ENCODE assay signal across 1 cellular context in the genomic region with DNA sequence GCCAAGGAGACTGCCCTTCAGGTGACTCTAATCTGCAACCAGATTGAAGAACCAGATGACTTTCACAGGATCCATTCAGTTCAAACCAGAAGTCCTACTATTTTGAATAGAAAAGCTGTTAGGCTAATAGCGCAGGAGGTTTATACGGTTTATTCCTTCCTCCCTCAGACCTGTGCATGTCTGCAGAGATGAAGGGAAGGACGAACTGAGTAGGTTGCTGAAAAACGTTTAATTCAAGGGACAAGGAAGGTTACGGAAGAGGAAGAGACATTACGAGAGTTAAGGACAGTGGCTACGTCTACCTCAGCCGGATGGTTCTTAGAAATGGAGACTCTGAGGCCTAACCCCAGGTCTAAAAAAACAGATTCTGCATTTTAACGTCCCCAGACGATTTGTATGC.
A peak's percentile ranks its signal among the peaks of the same experiment; 100 is the strongest.
TF ChIP-seq lines count a peak whose summit lies in the region.

No MANE protein-coding gene starts in this region.

TF ChIP-seq in K562, 482 proteins besides CTCF, POLR2A, EP300 and RAD21:
- TF ChIP-seq, protein P1, sequence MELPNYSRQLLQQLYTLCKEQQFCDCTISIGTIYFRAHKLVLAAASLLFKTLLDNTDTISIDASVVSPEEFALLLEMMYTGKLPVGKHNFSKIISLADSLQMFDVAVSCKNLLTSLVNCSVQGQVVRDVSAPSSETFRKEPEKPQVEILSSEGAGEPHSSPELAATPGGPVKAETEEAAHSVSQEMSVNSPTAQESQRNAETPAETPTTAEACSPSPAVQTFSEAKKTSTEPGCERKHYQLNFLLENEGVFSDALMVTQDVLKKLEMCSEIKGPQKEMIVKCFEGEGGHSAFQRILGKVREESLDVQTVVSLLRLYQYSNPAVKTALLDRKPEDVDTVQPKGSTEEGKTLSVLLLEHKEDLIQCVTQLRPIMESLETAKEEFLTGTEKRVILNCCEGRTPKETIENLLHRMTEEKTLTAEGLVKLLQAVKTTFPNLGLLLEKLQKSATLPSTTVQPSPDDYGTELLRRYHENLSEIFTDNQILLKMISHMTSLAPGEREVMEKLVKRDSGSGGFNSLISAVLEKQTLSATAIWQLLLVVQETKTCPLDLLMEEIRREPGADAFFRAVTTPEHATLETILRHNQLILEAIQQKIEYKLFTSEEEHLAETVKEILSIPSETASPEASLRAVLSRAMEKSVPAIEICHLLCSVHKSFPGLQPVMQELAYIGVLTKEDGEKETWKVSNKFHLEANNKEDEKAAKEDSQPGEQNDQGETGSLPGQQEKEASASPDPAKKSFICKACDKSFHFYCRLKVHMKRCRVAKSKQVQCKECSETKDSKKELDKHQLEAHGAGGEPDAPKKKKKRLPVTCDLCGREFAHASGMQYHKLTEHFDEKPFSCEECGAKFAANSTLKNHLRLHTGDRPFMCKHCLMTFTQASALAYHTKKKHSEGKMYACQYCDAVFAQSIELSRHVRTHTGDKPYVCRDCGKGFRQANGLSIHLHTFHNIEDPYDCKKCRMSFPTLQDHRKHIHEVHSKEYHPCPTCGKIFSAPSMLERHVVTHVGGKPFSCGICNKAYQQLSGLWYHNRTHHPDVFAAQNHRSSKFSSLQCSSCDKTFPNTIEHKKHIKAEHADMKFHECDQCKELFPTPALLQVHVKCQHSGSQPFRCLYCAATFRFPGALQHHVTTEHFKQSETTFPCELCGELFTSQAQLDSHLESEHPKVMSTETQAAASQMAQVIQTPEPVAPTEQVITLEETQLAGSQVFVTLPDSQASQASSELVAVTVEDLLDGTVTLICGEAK (IDR thresholded peaks at IDR 0.05) = 0 out of 2 replicates have a peak, but pooled peaks have one; percentile 35
- TF ChIP-seq, protein P1 (CRISPR knock-in tag; IDR thresholded peaks at IDR 0.05) = no peak
- TF ChIP-seq ZEB2 (IDR thresholded peaks at IDR 0.05) = no peak
- TF ChIP-seq, protein P2, sequence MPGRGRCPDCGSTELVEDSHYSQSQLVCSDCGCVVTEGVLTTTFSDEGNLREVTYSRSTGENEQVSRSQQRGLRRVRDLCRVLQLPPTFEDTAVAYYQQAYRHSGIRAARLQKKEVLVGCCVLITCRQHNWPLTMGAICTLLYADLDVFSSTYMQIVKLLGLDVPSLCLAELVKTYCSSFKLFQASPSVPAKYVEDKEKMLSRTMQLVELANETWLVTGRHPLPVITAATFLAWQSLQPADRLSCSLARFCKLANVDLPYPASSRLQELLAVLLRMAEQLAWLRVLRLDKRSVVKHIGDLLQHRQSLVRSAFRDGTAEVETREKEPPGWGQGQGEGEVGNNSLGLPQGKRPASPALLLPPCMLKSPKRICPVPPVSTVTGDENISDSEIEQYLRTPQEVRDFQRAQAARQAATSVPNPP (IDR thresholded peaks at IDR 0.05; ENCODE audit: borderline replicate concordance, insufficient read depth, insufficient read length) = no peak
- no peak for TF ChIP-seq PML (IDR thresholded peaks at IDR 0.05; ENCODE audit: low read length)
- TF ChIP-seq ZNF212 (CRISPR knock-in tag; IDR thresholded peaks at IDR 0.05) = no peak
- TF ChIP-seq, protein P3, sequence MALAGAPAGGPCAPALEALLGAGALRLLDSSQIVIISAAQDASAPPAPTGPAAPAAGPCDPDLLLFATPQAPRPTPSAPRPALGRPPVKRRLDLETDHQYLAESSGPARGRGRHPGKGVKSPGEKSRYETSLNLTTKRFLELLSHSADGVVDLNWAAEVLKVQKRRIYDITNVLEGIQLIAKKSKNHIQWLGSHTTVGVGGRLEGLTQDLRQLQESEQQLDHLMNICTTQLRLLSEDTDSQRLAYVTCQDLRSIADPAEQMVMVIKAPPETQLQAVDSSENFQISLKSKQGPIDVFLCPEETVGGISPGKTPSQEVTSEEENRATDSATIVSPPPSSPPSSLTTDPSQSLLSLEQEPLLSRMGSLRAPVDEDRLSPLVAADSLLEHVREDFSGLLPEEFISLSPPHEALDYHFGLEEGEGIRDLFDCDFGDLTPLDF (CRISPR knock-in tag; IDR thresholded peaks at IDR 0.05) = no peak
- TF ChIP-seq KDM5B (IDR thresholded peaks at IDR 0.05; ENCODE audit: insufficient replicate concordance, low read depth, low read length) = peak; percentile 31
- no peak for TF ChIP-seq ERF (CRISPR knock-in tag; IDR thresholded peaks at IDR 0.05)
- TF ChIP-seq, protein P4, sequence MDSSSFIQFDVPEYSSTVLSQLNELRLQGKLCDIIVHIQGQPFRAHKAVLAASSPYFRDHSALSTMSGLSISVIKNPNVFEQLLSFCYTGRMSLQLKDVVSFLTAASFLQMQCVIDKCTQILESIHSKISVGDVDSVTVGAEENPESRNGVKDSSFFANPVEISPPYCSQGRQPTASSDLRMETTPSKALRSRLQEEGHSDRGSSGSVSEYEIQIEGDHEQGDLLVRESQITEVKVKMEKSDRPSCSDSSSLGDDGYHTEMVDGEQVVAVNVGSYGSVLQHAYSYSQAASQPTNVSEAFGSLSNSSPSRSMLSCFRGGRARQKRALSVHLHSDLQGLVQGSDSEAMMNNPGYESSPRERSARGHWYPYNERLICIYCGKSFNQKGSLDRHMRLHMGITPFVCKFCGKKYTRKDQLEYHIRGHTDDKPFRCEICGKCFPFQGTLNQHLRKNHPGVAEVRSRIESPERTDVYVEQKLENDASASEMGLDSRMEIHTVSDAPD (CRISPR knock-in tag; IDR thresholded peaks at IDR 0.05) = no peak
- TF ChIP-seq NCOA2 (IDR thresholded peaks at IDR 0.05; ENCODE audit: partially characterized antibody in 2 of 2) = no peak
- TF ChIP-seq, protein P5, sequence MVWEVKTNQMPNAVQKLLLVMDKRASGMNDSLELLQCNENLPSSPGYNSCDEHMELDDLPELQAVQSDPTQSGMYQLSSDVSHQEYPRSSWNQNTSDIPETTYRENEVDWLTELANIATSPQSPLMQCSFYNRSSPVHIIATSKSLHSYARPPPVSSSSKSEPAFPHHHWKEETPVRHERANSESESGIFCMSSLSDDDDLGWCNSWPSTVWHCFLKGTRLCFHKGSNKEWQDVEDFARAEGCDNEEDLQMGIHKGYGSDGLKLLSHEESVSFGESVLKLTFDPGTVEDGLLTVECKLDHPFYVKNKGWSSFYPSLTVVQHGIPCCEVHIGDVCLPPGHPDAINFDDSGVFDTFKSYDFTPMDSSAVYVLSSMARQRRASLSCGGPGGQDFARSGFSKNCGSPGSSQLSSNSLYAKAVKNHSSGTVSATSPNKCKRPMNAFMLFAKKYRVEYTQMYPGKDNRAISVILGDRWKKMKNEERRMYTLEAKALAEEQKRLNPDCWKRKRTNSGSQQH (CRISPR knock-in tag; IDR thresholded peaks at IDR 0.05) = no peak
- peak in 1 of 2 experiments; percentile 12; a peak in 1 of 4 replicates for TF ChIP-seq SIN3A (IDR thresholded peaks at IDR 0.05; ENCODE audit: borderline replicate concordance in 2 of 2, control insufficient read depth in 1 of 2, low read depth in 2 of 2, low read length in 2 of 2)
- peak; percentile 13; the same call in 1 of the 2 replicates for TF ChIP-seq MYBL2 (IDR thresholded peaks at IDR 0.05; ENCODE audit: low read depth)
- no peak for TF ChIP-seq MYBL2 (CRISPR knock-in tag; IDR thresholded peaks at IDR 0.05; ENCODE audit: borderline replicate concordance)
- no peak for TF ChIP-seq SPI1 (IDR thresholded peaks at IDR 0.05; ENCODE audit: borderline replicate concordance, low read depth, low read length)
- no peak for TF ChIP-seq NONO (IDR thresholded peaks at IDR 0.05; ENCODE audit: low read depth in 2 of 2, low read length in 1 of 2)
- TF ChIP-seq PTRF (tag; IDR thresholded peaks at IDR 0.05) = no peak
- no peak for TF ChIP-seq ZNF146 (CRISPR knock-in tag; IDR thresholded peaks at IDR 0.05; ENCODE audit: unreplicated experiment)
- TF ChIP-seq, protein P6, sequence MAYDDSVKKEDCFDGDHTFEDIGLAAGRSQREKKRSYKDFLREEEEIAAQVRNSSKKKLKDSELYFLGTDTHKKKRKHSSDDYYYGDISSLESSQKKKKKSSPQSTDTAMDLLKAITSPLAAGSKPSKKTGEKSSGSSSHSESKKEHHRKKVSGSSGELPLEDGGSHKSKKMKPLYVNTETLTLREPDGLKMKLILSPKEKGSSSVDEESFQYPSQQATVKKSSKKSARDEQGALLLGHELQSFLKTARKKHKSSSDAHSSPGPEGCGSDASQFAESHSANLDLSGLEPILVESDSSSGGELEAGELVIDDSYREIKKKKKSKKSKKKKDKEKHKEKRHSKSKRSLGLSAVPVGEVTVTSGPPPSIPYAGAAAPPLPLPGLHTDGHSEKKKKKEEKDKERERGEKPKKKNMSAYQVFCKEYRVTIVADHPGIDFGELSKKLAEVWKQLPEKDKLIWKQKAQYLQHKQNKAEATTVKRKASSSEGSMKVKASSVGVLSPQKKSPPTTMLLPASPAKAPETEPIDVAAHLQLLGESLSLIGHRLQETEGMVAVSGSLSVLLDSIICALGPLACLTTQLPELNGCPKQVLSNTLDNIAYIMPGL (CRISPR knock-in tag; IDR thresholded peaks at IDR 0.05) = no peak
- TF ChIP-seq WHSC1 (IDR thresholded peaks at IDR 0.05; ENCODE audit: low read length) = no peak
- no peak for TF ChIP-seq ZNF436 (CRISPR knock-in tag; IDR thresholded peaks at IDR 0.05)
- TF ChIP-seq NBN (IDR thresholded peaks at IDR 0.05; ENCODE audit: low read depth) = no peak
